25 cellular contexts compared by ENCODE assay signal in genomic region chr11:105312266-105312665, GRCh38.
"Had no signal": no experiment of that assay in that cellular context is flagged by ENCODE, and none has a peak within 500 bp of the region (broad histone marks: within the 10 kb centered on the region; RNA-seq: fewer than 3 reads in every experiment).

No MANE protein-coding gene starts in this region.

- H3K4me2 ChIP-seq: hepatocyte had no signal

- H2AFZ ChIP-seq: hepatocyte had no signal

- H3K36me3 ChIP-seq: colonic mucosa, esophagus muscularis mucosa, esophagus squamous epithelium, gastrocnemius medialis, gastroesophageal sphincter, heart left ventricle, heart right ventricle had no signal

- H3K27ac ChIP-seq: colonic mucosa, coronary artery, dorsolateral prefrontal cortex, epithelial cell of prostate, esophagus muscularis mucosa, esophagus squamous epithelium, foreskin keratinocyte, gastrocnemius medialis, gastroesophageal sphincter, heart left ventricle, heart right ventricle, hepatocyte had no signal

- DNase-seq: colonic mucosa; cortex of kidney; dermis blood vessel endothelial cell; dorsolateral prefrontal cortex; effector CD4-positive, alpha-beta T cell; effector CD8-positive, alpha-beta T cell; effector memory CD4-positive, alpha-beta T cell; effector memory CD8-positive, alpha-beta T cell; endodermal cell; erythroblast; esophagus squamous epithelium; foreskin fibroblast; foreskin keratinocyte; foreskin melanocyte; gastrocnemius medialis; glutamatergic neuron; head of caudate nucleus; heart left ventricle; heart right ventricle had no signal

- ATAC-seq: effector memory CD8-positive, alpha-beta T cell; esophagus mucosa; foreskin keratinocyte; gastrocnemius medialis; gastroesophageal sphincter; heart left ventricle; heart right ventricle had no signal

- H3K27me3 ChIP-seq: colonic mucosa, dorsolateral prefrontal cortex, esophagus muscularis mucosa, esophagus squamous epithelium, foreskin keratinocyte, gastrocnemius medialis, gastroesophageal sphincter, heart left ventricle, heart right ventricle, hepatocyte had no signal

- H3K4me1 ChIP-seq: colonic mucosa, esophagus muscularis mucosa, esophagus squamous epithelium, foreskin keratinocyte, gastrocnemius medialis, gastroesophageal sphincter, heart left ventricle, heart right ventricle had no signal

- H3K9me3 ChIP-seq: colonic mucosa, esophagus muscularis mucosa, esophagus squamous epithelium, gastrocnemius medialis, gastroesophageal sphincter, heart left ventricle, heart right ventricle had no signal

- H3K79me2 ChIP-seq: hepatocyte had no signal

- H3K4me3 ChIP-seq: colonic mucosa, coronary artery, dorsolateral prefrontal cortex, esophagus muscularis mucosa, esophagus squamous epithelium, gastrocnemius medialis, gastroesophageal sphincter, heart left ventricle, heart right ventricle, hepatocyte had no signal
